Comparison of ENCODE assay signal across 9 cellular contexts in the genomic region with DNA sequence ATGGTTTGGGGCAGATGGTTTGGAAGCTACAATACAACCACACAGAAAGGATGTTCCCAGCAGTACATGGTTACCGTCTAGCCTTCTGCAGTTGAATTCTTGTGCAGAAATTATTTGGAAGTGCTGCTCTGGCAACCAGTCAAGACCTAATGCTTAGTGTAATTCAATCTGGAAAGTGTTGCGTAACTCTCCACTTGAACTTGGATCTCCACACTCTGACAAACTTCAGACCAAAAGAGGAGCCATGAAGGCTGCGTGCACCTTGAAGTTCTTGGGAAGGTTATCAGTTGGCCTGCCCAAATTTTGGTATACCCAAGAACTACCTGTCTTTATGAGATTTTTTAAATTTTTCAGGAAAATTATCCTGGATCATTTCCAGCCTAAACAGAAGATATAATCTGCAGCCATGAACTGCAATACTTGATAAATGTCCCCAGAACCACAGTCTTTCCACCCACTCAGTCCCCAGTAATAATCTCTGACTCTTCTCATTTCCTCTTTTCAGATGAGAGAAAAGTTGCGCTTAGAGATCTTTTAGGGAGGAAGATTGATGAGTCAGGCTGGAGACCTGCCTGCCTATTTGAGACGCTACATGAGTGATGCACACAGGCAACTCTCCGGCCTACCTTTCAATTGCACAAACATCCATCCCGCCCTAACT.
A peak's percentile ranks its signal among the peaks of the same experiment; 100 is the strongest.
DNase-seq lines count a peak whose midpoint lies in the region; ATAC-seq and TF ChIP-seq lines count a peak whose summit lies in the region.
"Had no signal": no experiment of that assay in that cellular context is flagged by ENCODE, and none has a peak within 500 bp of the region (broad histone marks: within the 10 kb centered on the region; RNA-seq: fewer than 3 reads in every experiment).

No MANE protein-coding gene starts in this region.

- no peak overlapping the region for H3K4me3 Mint-ChIP-seq in activated naive CD8-positive, alpha-beta T cell treated with anti-CD3 and anti-CD28 coated beads, Interleukin-2, amount 50 U/mL, for 24 hours
- H3K4me3 Mint-ChIP-seq: activated naive CD8-positive, alpha-beta T cell had no signal

- H4K20me1 ChIP-seq in BLaER1 treated with 17β-estradiol and CSF1 and Interleukin-3, amounts not matched to agents 10 nM and 100 nM, result peaks cover 0 to 5% (median 0%) of the 10 kb centered on the region in 11 experiments; a peak in 1 of 22 replicates

- no peaks in the 10 kb centered on the region for H3K9me3 Mint-ChIP-seq in activated naive CD8-positive, alpha-beta T cell treated with anti-CD3 and anti-CD28 coated beads, Interleukin-2, amount 50 U/mL, for 24 hours

- no peak overlapping the region for H3K9ac ChIP-seq in BLaER1 treated with 17β-estradiol and CSF1 and Interleukin-3, amounts not matched to agents 10 nM and 100 nM

- H3K9me3 ChIP-seq in BLaER1 treated with 17β-estradiol and CSF1 and Interleukin-3, amounts not matched to agents 10 nM and 100 nM (replicated peaks in 1 of 11), result peaks cover 0 to 12% (median 5%) of the 10 kb centered on the region in 11 experiments; a peak in 12 of 22 replicates
- H3K9me3 ChIP-seq in sigmoid colon, result no peaks in the 10 kb centered on the region

- no peak overlapping the region for H3K27ac Mint-ChIP-seq in activated naive CD8-positive, alpha-beta T cell treated with anti-CD3 and anti-CD28 coated beads, Interleukin-2, amount 50 U/mL, for 24 hours
- H3K27ac Mint-ChIP-seq: activated naive CD8-positive, alpha-beta T cell had no signal

- H3K27ac ChIP-seq in BLaER1 treated with 17β-estradiol and CSF1 and Interleukin-3, amounts not matched to agents 10 nM and 100 nM, result peak overlapping the region in 2 of 11 experiments; percentile 1 to 9; a peak in 1 of 22 replicates
- H3K27ac ChIP-seq in coronary artery, result peak overlapping the region in 1 of 2 donors; percentile 48
- H3K27ac ChIP-seq in sigmoid colon, result peak overlapping the region; percentile 20 to 53 (median 39)

- ATAC-seq in GM21526 (IDR thresholded peaks at IDR 0.05; ENCODE audit: low FRiP score, unreplicated experiment), result peak; percentile 79
- ATAC-seq in activated naive CD8-positive, alpha-beta T cell treated with anti-CD3 and anti-CD28 coated beads, Interleukin-2, amount 50 U/mL, for 24 hours, result no peak

- peaks cover 16% of the 10 kb centered on the region for H3K36me3 Mint-ChIP-seq in activated naive CD8-positive, alpha-beta T cell treated with anti-CD3 and anti-CD28 coated beads, Interleukin-2, amount 50 U/mL, for 24 hours (ENCODE audit: low read depth)

- WGBS in sigmoid colon, 2 donors, result 79 to 83% methylated on average over 7 of the region's 7 CpGs

- TF ChIP-seq EP300 in sigmoid colon (IDR thresholded peaks at IDR 0.05), result no peak

- peaks cover 0 to 6% (median 0%) of the 10 kb centered on the region in 11 experiments; a peak in 2 of 22 replicates for H3K36me3 ChIP-seq in BLaER1 treated with 17β-estradiol and CSF1 and Interleukin-3, amounts not matched to agents 10 nM and 100 nM
- H3K36me3 ChIP-seq in sigmoid colon, result no peaks in the 10 kb centered on the region

- H3K4me2 ChIP-seq in BLaER1 treated with 17β-estradiol and CSF1 and Interleukin-3, amounts not matched to agents 10 nM and 100 nM, result peak overlapping the region in 10 of 11 experiments; percentile 10 to 73 (median 38); a peak in 14 of 22 replicates

- peaks cover 11% of the 10 kb centered on the region for H3K4me1 Mint-ChIP-seq in activated naive CD8-positive, alpha-beta T cell treated with anti-CD3 and anti-CD28 coated beads, Interleukin-2, amount 50 U/mL, for 24 hours

- H3K4me3 ChIP-seq in BLaER1 treated with 17β-estradiol and CSF1 and Interleukin-3, amounts not matched to agents 10 nM and 100 nM, result no peak overlapping the region
- H3K4me3 ChIP-seq in coronary artery, result peak overlapping the region; percentile 49
- no peak overlapping the region for H3K4me3 ChIP-seq in sigmoid colon

- intact Hi-C loops in sigmoid colon (cut with DNase I), result no loop called here

- H3K4me1 ChIP-seq in BLaER1 treated with 17β-estradiol and CSF1 and Interleukin-3, amounts not matched to agents 10 nM and 100 nM, result peaks cover 0 to 19% (median 9%) of the 10 kb centered on the region in 10 experiments; a peak in 15 of 20 replicates
- peaks cover 0 to 14% (median 13%) of the 10 kb centered on the region in 4 donors for H3K4me1 ChIP-seq in sigmoid colon

- no peaks in the 10 kb centered on the region for H3K27me3 Mint-ChIP-seq in activated naive CD8-positive, alpha-beta T cell treated with anti-CD3 and anti-CD28 coated beads, Interleukin-2, amount 50 U/mL, for 24 hours
- H3K27me3 Mint-ChIP-seq: activated naive CD8-positive, alpha-beta T cell had no signal

- no peaks in the 10 kb centered on the region for H3K27me3 ChIP-seq in BLaER1 treated with 17β-estradiol and CSF1 and Interleukin-3, amounts not matched to agents 10 nM and 100 nM
- no peaks in the 10 kb centered on the region for H3K27me3 ChIP-seq in sigmoid colon

- no peak for TF ChIP-seq CTCF in coronary artery (IDR thresholded peaks at IDR 0.05)
- no peak for TF ChIP-seq CTCF in sigmoid colon (IDR thresholded peaks at IDR 0.05)

- peak; percentile 91 for DNase-seq in MV-4-11 (lab: John Stamatoyannopoulos, UW)
- DNase-seq in coronary artery (ENCODE audit: low spot score), result no peak
- peak; percentile 90 for DNase-seq in sigmoid colon
- DNase-seq in activated naive CD8-positive, alpha-beta T cell treated with anti-CD3 and anti-CD28 coated beads, Interleukin-2, amount 50 U/mL, for 24 hours, result no peak
- DNase-seq in globus pallidus (ENCODE audit: low spot score), result no peak
- no peak for DNase-seq in activated CD4-positive, CD25-positive, alpha-beta regulatory T cell treated with anti-CD3 and anti-CD28 coated beads, Interleukin-2, amount 50 U/mL, for 72 hours

- no peak for TF ChIP-seq POLR2A in sigmoid colon (IDR thresholded peaks at IDR 0.05)

Comparison
In these comparisons a context has a peak if more than half of its experiments do, and no peak if none do; other contexts are left out.
1. DNase-seq: peak in MV-4-11 (single experiment) and sigmoid colon (single experiment); none in coronary artery (single experiment), activated naive CD8-positive, alpha-beta T cell treated with anti-CD3 and anti-CD28 coated beads, Interleukin-2, amount 50 U/mL, for 24 hours (single experiment), globus pallidus (single experiment) and activated CD4-positive, CD25-positive, alpha-beta regulatory T cell treated with anti-CD3 and anti-CD28 coated beads, Interleukin-2, amount 50 U/mL, for 72 hours (single experiment).